Comparison of ENCODE assay signal across 31 cellular contexts in the genomic region with DNA sequence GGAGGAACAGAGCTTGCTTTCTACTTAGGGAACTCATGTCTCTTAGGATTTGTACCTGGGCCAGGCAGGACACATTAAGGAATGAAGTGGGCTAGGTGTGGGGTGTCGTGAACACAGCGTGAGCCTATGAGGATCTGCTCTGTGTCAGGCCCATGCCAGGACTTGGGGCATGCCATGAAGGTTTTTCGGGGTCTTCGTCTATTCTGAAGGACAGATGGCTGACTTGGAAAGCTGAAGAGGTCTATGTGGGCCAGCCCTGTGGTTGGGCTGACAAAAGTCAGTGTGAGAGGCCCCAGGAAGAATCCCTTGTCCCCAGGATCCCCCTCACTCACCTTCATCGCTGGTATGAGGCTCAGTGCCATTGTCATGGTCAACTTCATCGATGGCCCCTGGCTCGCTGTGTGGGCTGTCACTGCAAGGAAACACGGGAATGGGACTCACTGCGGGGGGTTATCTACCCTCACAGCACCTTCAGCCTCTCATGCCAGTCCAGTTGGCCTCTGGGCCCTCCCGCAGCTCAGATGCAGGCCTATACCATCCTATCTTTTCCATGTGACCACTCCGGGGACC.
"Had no signal": no experiment of that assay in that cellular context is flagged by ENCODE, and none has a peak within 500 bp of the region (broad histone marks: within the 10 kb centered on the region; RNA-seq: fewer than 3 reads in every experiment).

No MANE protein-coding gene starts in this region.

- H3K4me1 ChIP-seq: colonic mucosa, esophagus squamous epithelium, gastroesophageal sphincter had no signal

- DNase-seq: activated CD4-positive, alpha-beta memory T cell treated with anti-CD3 and anti-CD28 coated beads for 36 hours; activated CD4-positive, alpha-beta T cell treated with anti-CD3 and anti-CD28 coated beads for 36 hours; activated CD4-positive, alpha-beta T cell treated with anti-CD3 and anti-CD28 coated beads, Interleukin-2, amount 10 ng/mL, durations not matched to agents 24 days and 14 days; activated CD4-positive, CD25-positive, alpha-beta regulatory T cell; activated CD4-positive, CD25-positive, alpha-beta regulatory T cell treated with anti-CD3 and anti-CD28 coated beads, Interleukin-2, amount 50 U/mL, for 72 hours; activated CD8-positive, alpha-beta memory T cell treated with anti-CD3 and anti-CD28 coated beads, Interleukin-2, amount 10 ng/mL, durations not matched to agents 7 days and 5 days; activated CD8-positive, alpha-beta memory T cell treated with anti-CD3 and anti-CD28 coated beads, Interleukin-2, amount 50 U/mL, for 4 hours; activated CD8-positive, alpha-beta T cell treated with anti-CD3 and anti-CD28 coated beads, Interleukin-2, amount 10 ng/mL, durations not matched to agents 7 days and 5 days; activated effector memory CD4-positive, alpha-beta T cell treated with anti-CD3 and anti-CD28 coated beads, Interleukin-2, amount 50 U/mL, for 16 hours; activated naive CD4-positive, alpha-beta T cell treated with anti-CD3 and anti-CD28 coated beads, Interleukin-2, amount 10 ng/mL, durations not matched to agents 7 days and 5 days; activated T-cell treated with anti-CD3 and anti-CD28 coated beads, Interleukin-2, amount 50 U/mL, for 1 hour; activated T-cell treated with anti-CD3 and anti-CD28 coated beads, Interleukin-2, amount 50 U/mL, for 48 hours; amniotic stem cell; anterior cingulate cortex; brain microvascular endothelial cell; central memory CD4-positive, alpha-beta T cell; cerebellar nuclear complex; colonic mucosa; effector CD8-positive, alpha-beta T cell; esophagus squamous epithelium; foreskin melanocyte; T-helper 1 cell; T-helper 17 cell; T1000; WERI-Rb-1 had no signal

- H3K36me3 ChIP-seq: brain microvascular endothelial cell, cardiac muscle cell, colonic mucosa had no signal

- H3K27me3 ChIP-seq: brain microvascular endothelial cell, cardiac muscle cell, colonic mucosa, esophagus squamous epithelium, gastroesophageal sphincter had no signal

- H3K9me3 ChIP-seq: colonic mucosa, esophagus squamous epithelium, gastroesophageal sphincter had no signal

- H3K4me3 ChIP-seq: cardiac muscle cell, colonic mucosa, esophagus squamous epithelium, gastroesophageal sphincter had no signal

- H3K27ac ChIP-seq: brain microvascular endothelial cell, cardiac muscle cell, colonic mucosa, epithelial cell of prostate, esophagus squamous epithelium, gastroesophageal sphincter, WERI-Rb-1 had no signal

- FAIRE-seq: astrocyte, endometrium, endothelial cell of umbilical vein had no signal

- ATAC-seq: activated CD4-positive, alpha-beta T cell treated with anti-CD3 and anti-CD28 coated beads for 36 hours; activated CD8-positive, alpha-beta memory T cell treated with anti-CD3 and anti-CD28 coated beads, Interleukin-2, amount 10 ng/mL, durations not matched to agents 7 days and 5 days; activated CD8-positive, alpha-beta T cell treated with anti-CD3 and anti-CD28 coated beads, Interleukin-2, amount 10 ng/mL, durations not matched to agents 7 days and 5 days; gastroesophageal sphincter; T-helper 17 cell had no signal
